Comparison of ENCODE assay signal across 30 cellular contexts in genomic region chr10:61139230-61139928, GRCh38.
DNase-seq lines count a peak whose midpoint lies in the region; ATAC-seq and TF ChIP-seq lines count a peak whose summit lies in the region.
"Had no signal": no experiment of that assay in that cellular context is flagged by ENCODE, and none has a peak within 500 bp of the region (broad histone marks: within the 10 kb centered on the region; RNA-seq: fewer than 3 reads in every experiment).

No MANE protein-coding gene starts in this region.

- H2BK120ac ChIP-seq in mesendoderm (ENCODE audit: low read depth, low read length), result no peak overlapping the region

- H3K4me1 ChIP-seq in endodermal cell (ENCODE audit: control insufficient read depth, insufficient read depth, low read length) (peaks cover 5% of the 10 kb centered on the region), mesendoderm (ENCODE audit: control insufficient read depth, low read depth, low read length) (peaks cover 9% of the 10 kb centered on the region), right cardiac atrium (ENCODE audit: control insufficient read depth, insufficient read depth, low read length) (no peaks in the 10 kb centered on the region)
- H3K4me1 ChIP-seq: ascending aorta, thyroid gland had no signal

- no peak for TF ChIP-seq CTCF in endodermal cell (conservative IDR thresholded peaks at IDR 0.05)
- no peak for TF ChIP-seq CTCF in omental fat pad (IDR thresholded peaks at IDR 0.05)

- H2AK5ac ChIP-seq in mesendoderm (ENCODE audit: low read length), result no peak overlapping the region

- peak overlapping the region; percentile 48 for H3K27ac Mint-ChIP-seq in endodermal cell
- H3K27ac Mint-ChIP-seq in stimulated activated memory B cell treated with anti-CD40 and anti-IgM and Interleukin-4, amounts not matched to agents 10 μg/mL and 1 μg/mL and 100 μg/mL, for 72 hours, result peak overlapping the region; percentile 2
- H3K27ac Mint-ChIP-seq: activated CD8-positive, alpha-beta T cell treated with anti-CD3 and anti-CD28 coated beads for 36 hours; activated naive CD8-positive, alpha-beta T cell treated with anti-CD3 and anti-CD28 coated beads, Interleukin-2, amount 10 ng/mL, durations not matched to agents 7 days and 5 days; CD4-positive, CD25-positive, alpha-beta regulatory T cell; dendritic cell treated with granulocyte-macrophage colony-stimulating factor and Interleukin-4, amounts not matched to agents 40 ng/mL and 50 ng/mL, for 4 days; HFFc6; natural killer cell treated with Interleukin-12 subunit alpha and Interleukin-12 subunit beta and Interleukin-15 and Interleukin-18, amount 100 ng/mL, for 72 hours; progenitor cell of endocrine pancreas; stimulated activated naive CD8-positive, alpha-beta T cell treated with anti-CD3 and anti-CD28 coated beads, Interleukin-15, amount 100 ng/mL, for 72 hours; T-cell had no signal

- H3K4me2 ChIP-seq in mesendoderm (ENCODE audit: low read length), result no peak overlapping the region

- no peak overlapping the region for H4K8ac ChIP-seq in mesendoderm (ENCODE audit: low read depth, low read length)

- H3K4me3 ChIP-seq in endodermal cell (ENCODE audit: low read length), result no peak overlapping the region
- H3K4me3 ChIP-seq in mesendoderm (ENCODE audit: low read length), result no peak overlapping the region
- H3K4me3 ChIP-seq in right cardiac atrium (ENCODE audit: low read length), result no peak overlapping the region
- H3K4me3 ChIP-seq: ascending aorta, mucosa of descending colon, SJCRH30, thyroid gland, vagina had no signal

- intact Hi-C loops in right cardiac atrium (cut with DNase I), result loop anchor here in 3 of 4 donors (5.0 to 10.0 kb wide), 3 partner anchors 143 to 595 kb away; no protein-coding TSS in a partner anchor

- no peak overlapping the region for H3K18ac ChIP-seq in mesendoderm (ENCODE audit: low read length)

- no peak for ATAC-seq in stimulated activated memory B cell treated with anti-CD40 and anti-IgM and Interleukin-4, amounts not matched to agents 10 μg/mL and 1 μg/mL and 100 μg/mL, for 72 hours
- no peak for ATAC-seq in omental fat pad (ENCODE audit: low FRiP score)
- no peak for ATAC-seq in right cardiac atrium
- ATAC-seq: activated CD8-positive, alpha-beta T cell treated with anti-CD3 and anti-CD28 coated beads for 36 hours; mucosa of descending colon; natural killer cell treated with Interleukin-12 subunit alpha and Interleukin-12 subunit beta and Interleukin-15 and Interleukin-18, amount 100 ng/mL, for 72 hours; stimulated activated naive CD8-positive, alpha-beta T cell treated with anti-CD3 and anti-CD28 coated beads, Interleukin-15, amount 100 ng/mL, for 72 hours; T-cell had no signal

- no peak overlapping the region for H3K56ac ChIP-seq in mesendoderm (ENCODE audit: low read length)

- H2BK15ac ChIP-seq in mesendoderm (replicated peaks; ENCODE audit: low read depth), result no peak overlapping the region

- no peak overlapping the region for H3K4me3 Mint-ChIP-seq in endodermal cell
- H3K4me3 Mint-ChIP-seq in stimulated activated memory B cell treated with anti-CD40 and anti-IgM and Interleukin-4, amounts not matched to agents 10 μg/mL and 1 μg/mL and 100 μg/mL, for 72 hours, result no peak overlapping the region
- H3K4me3 Mint-ChIP-seq: activated CD8-positive, alpha-beta T cell treated with anti-CD3 and anti-CD28 coated beads for 36 hours; activated naive CD8-positive, alpha-beta T cell treated with anti-CD3 and anti-CD28 coated beads, Interleukin-2, amount 10 ng/mL, durations not matched to agents 7 days and 5 days; dendritic cell treated with granulocyte-macrophage colony-stimulating factor and Interleukin-4, amounts not matched to agents 40 ng/mL and 50 ng/mL, for 4 days; HFFc6; natural killer cell treated with Interleukin-12 subunit alpha and Interleukin-12 subunit beta and Interleukin-15 and Interleukin-18, amount 100 ng/mL, for 72 hours; stimulated activated naive CD8-positive, alpha-beta T cell treated with anti-CD3 and anti-CD28 coated beads, Interleukin-15, amount 100 ng/mL, for 72 hours; T-cell had no signal

- no peak overlapping the region for H3K4ac ChIP-seq in mesendoderm (ENCODE audit: low read depth, low read length)

- H3K23ac ChIP-seq in mesendoderm (ENCODE audit: low read length), result no peak overlapping the region

- H3K27me3 ChIP-seq in endodermal cell (ENCODE audit: control insufficient read depth, insufficient read depth, low read length, poor library complexity, severe bottlenecking) (no peaks in the 10 kb centered on the region), mesendoderm (ENCODE audit: insufficient read depth, low read length, poor library complexity) (no peaks in the 10 kb centered on the region), right cardiac atrium (ENCODE audit: control insufficient read depth, insufficient read depth) (no peaks in the 10 kb centered on the region)
- H3K27me3 ChIP-seq: ascending aorta, SJCRH30, thyroid gland, vagina had no signal

- no peaks in the 10 kb centered on the region for H3K36me3 ChIP-seq in endodermal cell (ENCODE audit: control insufficient read depth, insufficient read depth, low read length)
- H3K36me3 ChIP-seq in mesendoderm (ENCODE audit: control insufficient read depth, insufficient read depth, low read length), result no peaks in the 10 kb centered on the region
- H3K36me3 ChIP-seq: ascending aorta, SJCRH30, thyroid gland, vagina had no signal

- peaks cover 3% of the 10 kb centered on the region for H3K36me3 Mint-ChIP-seq in endodermal cell (ENCODE audit: low read depth)
- no peaks in the 10 kb centered on the region for H3K36me3 Mint-ChIP-seq in stimulated activated memory B cell treated with anti-CD40 and anti-IgM and Interleukin-4, amounts not matched to agents 10 μg/mL and 1 μg/mL and 100 μg/mL, for 72 hours
- H3K36me3 Mint-ChIP-seq: activated naive CD8-positive, alpha-beta T cell treated with anti-CD3 and anti-CD28 coated beads, Interleukin-2, amount 10 ng/mL, durations not matched to agents 7 days and 5 days; CD4-positive, CD25-positive, alpha-beta regulatory T cell; natural killer cell treated with Interleukin-12 subunit alpha and Interleukin-12 subunit beta and Interleukin-15 and Interleukin-18, amount 100 ng/mL, for 72 hours; T-cell had no signal

- DNase-seq in NCI-H2227 treated with DMSO at 0.1 percent for 48 hours (lab: John Stamatoyannopoulos, UW) (peak; percentile 19), endodermal cell (no peak), mesendoderm (peak; percentile 34), T-helper 9 cell (no peak), omental fat pad (ENCODE audit: low spot score) (no peak), right cardiac atrium (no peak)
- DNase-seq in stimulated activated CD4-positive, alpha-beta T cell treated with anti-CD3 and anti-CD28 coated beads, Interleukin-2, amount 100 ng/mL, for 48 hours, result no peak
- DNase-seq: activated CD4-positive, CD25-positive, alpha-beta regulatory T cell treated with anti-CD3 and anti-CD28 coated beads, Interleukin-2, amount 50 U/mL, for 72 hours; activated CD8-positive, alpha-beta T cell treated with anti-CD3 and anti-CD28 coated beads for 36 hours; activated effector memory CD4-positive, alpha-beta T cell treated with anti-CD3 and anti-CD28 coated beads, Interleukin-2, amount 50 U/mL, for 16 hours; activated naive CD8-positive, alpha-beta T cell treated with anti-CD3 and anti-CD28 coated beads, Interleukin-2, amount 10 ng/mL, durations not matched to agents 7 days and 5 days; CD4-positive, CD25-positive, alpha-beta regulatory T cell; central memory CD4-positive, alpha-beta T cell; DND-41; HFFc6; islet precursor cell; mucosa of descending colon; NCI-H1092; NCI-H187; SJCRH30; stimulated activated CD4-positive, alpha-beta T cell treated with anti-CD3 and anti-CD28 coated beads, Interleukin-15, amount 100 ng/mL, for 24 hours; stimulated activated naive CD8-positive, alpha-beta T cell treated with anti-CD3 and anti-CD28 coated beads, Interleukin-15, amount 100 ng/mL, for 72 hours; T-cell; thyroid gland had no signal

- no peak overlapping the region for H3K27ac ChIP-seq in endodermal cell (ENCODE audit: low read depth, low read length)
- H3K27ac ChIP-seq in mesendoderm (ENCODE audit: low read depth, low read length), result no peak overlapping the region
- no peak overlapping the region for H3K27ac ChIP-seq in right cardiac atrium (ENCODE audit: low read length)
- H3K27ac ChIP-seq: ascending aorta, SJCRH30, thyroid gland, vagina had no signal

- H3K9ac ChIP-seq in endodermal cell (ENCODE audit: extremely low read depth, low read length, poor library complexity, severe bottlenecking), result no peak overlapping the region
- no peak overlapping the region for H3K9ac ChIP-seq in mesendoderm (ENCODE audit: low read length)

- H3K9me3 Mint-ChIP-seq in endodermal cell, result peaks cover 14% of the 10 kb centered on the region
- H3K9me3 Mint-ChIP-seq in stimulated activated memory B cell treated with anti-CD40 and anti-IgM and Interleukin-4, amounts not matched to agents 10 μg/mL and 1 μg/mL and 100 μg/mL, for 72 hours, result no peaks in the 10 kb centered on the region
- H3K9me3 Mint-ChIP-seq: activated CD8-positive, alpha-beta T cell treated with anti-CD3 and anti-CD28 coated beads for 36 hours; activated naive CD8-positive, alpha-beta T cell treated with anti-CD3 and anti-CD28 coated beads, Interleukin-2, amount 10 ng/mL, durations not matched to agents 7 days and 5 days; CD4-positive, CD25-positive, alpha-beta regulatory T cell; dendritic cell treated with granulocyte-macrophage colony-stimulating factor and Interleukin-4, amounts not matched to agents 40 ng/mL and 50 ng/mL, for 4 days; HFFc6; natural killer cell treated with Interleukin-12 subunit alpha and Interleukin-12 subunit beta and Interleukin-15 and Interleukin-18, amount 100 ng/mL, for 72 hours; stimulated activated naive CD8-positive, alpha-beta T cell treated with anti-CD3 and anti-CD28 coated beads, Interleukin-15, amount 100 ng/mL, for 72 hours; T-cell had no signal

- peaks cover 10% of the 10 kb centered on the region for H3K9me3 ChIP-seq in endodermal cell (ENCODE audit: control insufficient read depth, low read length)
- no peaks in the 10 kb centered on the region for H3K9me3 ChIP-seq in right cardiac atrium (ENCODE audit: control insufficient read depth, low read length)
- H3K9me3 ChIP-seq: ascending aorta, mucosa of descending colon, SJCRH30, thyroid gland, vagina had no signal

- no peaks in the 10 kb centered on the region for H3K79me1 ChIP-seq in mesendoderm (ENCODE audit: low read length)

- no peaks in the 10 kb centered on the region for H3K27me3 Mint-ChIP-seq in endodermal cell (ENCODE audit: insufficient read depth)
- H3K27me3 Mint-ChIP-seq in stimulated activated memory B cell treated with anti-CD40 and anti-IgM and Interleukin-4, amounts not matched to agents 10 μg/mL and 1 μg/mL and 100 μg/mL, for 72 hours, result no peaks in the 10 kb centered on the region
- H3K27me3 Mint-ChIP-seq: activated CD8-positive, alpha-beta T cell treated with anti-CD3 and anti-CD28 coated beads for 36 hours; dendritic cell treated with granulocyte-macrophage colony-stimulating factor and Interleukin-4, amounts not matched to agents 40 ng/mL and 50 ng/mL, for 4 days; progenitor cell of endocrine pancreas; stimulated activated naive CD8-positive, alpha-beta T cell treated with anti-CD3 and anti-CD28 coated beads, Interleukin-15, amount 100 ng/mL, for 72 hours; T-cell had no signal

- 80 to 87% methylated on average over 5 to 7 of the region's 7 CpGs for WGBS in endodermal cell (ENCODE audit: insufficient coverage in 1 of 2, insufficient read length in 1 of 2), 2 experiments
- no CpG with 5 or more reads among the region's 7 CpGs for whole genome bisulfite sequencing in mesendoderm (ENCODE audit: extremely low coverage, insufficient coverage, low lambda C conversion rate)
- WGBS in right cardiac atrium, result 60% methylated on average over 7 of the region's 7 CpGs

- no peak overlapping the region for H4K5ac ChIP-seq in mesendoderm (ENCODE audit: low read length)

- no peaks in the 10 kb centered on the region for H3K79me2 ChIP-seq in mesendoderm (ENCODE audit: control insufficient read depth, insufficient read depth, low read length)

- peaks cover 36% of the 10 kb centered on the region for H3K4me1 Mint-ChIP-seq in endodermal cell
- H3K4me1 Mint-ChIP-seq in stimulated activated memory B cell treated with anti-CD40 and anti-IgM and Interleukin-4, amounts not matched to agents 10 μg/mL and 1 μg/mL and 100 μg/mL, for 72 hours, result peaks cover 40% of the 10 kb centered on the region
- H3K4me1 Mint-ChIP-seq: activated naive CD8-positive, alpha-beta T cell treated with anti-CD3 and anti-CD28 coated beads, Interleukin-2, amount 10 ng/mL, durations not matched to agents 7 days and 5 days; stimulated activated naive CD8-positive, alpha-beta T cell treated with anti-CD3 and anti-CD28 coated beads, Interleukin-15, amount 100 ng/mL, for 72 hours; T-cell had no signal

- H2BK5ac ChIP-seq in mesendoderm (ENCODE audit: low read length), result no peak overlapping the region

Comparison
In these comparisons a context has a peak if more than half of its experiments do, and no peak if none do; other contexts are left out.
1. DNase-seq: peak in NCI-H2227 treated with DMSO at 0.1 percent for 48 hours (single experiment) and mesendoderm (single experiment); none in endodermal cell (single experiment), T-helper 9 cell (single experiment), omental fat pad (single experiment), stimulated activated CD4-positive, alpha-beta T cell treated with anti-CD3 and anti-CD28 coated beads, Interleukin-2, amount 100 ng/mL, for 48 hours (0 of 2) and right cardiac atrium (0 of 3).